In genomic region chr22:31446767-31447166, GRCh38 we compare ENCODE assay signal across 1 cellular context.
TF ChIP-seq lines count a peak whose summit lies in the region.

No MANE protein-coding gene starts in this region.

TF ChIP-seq in H1, 55 proteins besides CTCF, POLR2A, EP300 and RAD21:
- no peak for TF ChIP-seq EGR1 (IDR thresholded peaks at IDR 0.05; ENCODE audit: borderline replicate concordance, low read depth, low read length)
- peak; percentile 75 for TF ChIP-seq MAFK (IDR thresholded peaks at IDR 0.05; ENCODE audit: low read depth, low read length)
TF ChIP-seq in H1: peak in this region for 1.
